Comparison of ENCODE assay signal across 20 cellular contexts in genomic region chr5:154776167-154776566, GRCh38. TPM values are rescaled to one million over a fixed set of nuclear protein-coding genes. Genes with fewer than 3 reads are reported as not detected.
DNase-seq lines count a peak whose midpoint lies in the region; ATAC-seq and TF ChIP-seq lines count a peak whose summit lies in the region.
"Had no signal": no experiment of that assay in that cellular context is flagged by ENCODE, and none has a peak within 500 bp of the region (broad histone marks: within the 10 kb centered on the region; RNA-seq: fewer than 3 reads in every experiment).

No MANE protein-coding gene starts in this region.

- no peak overlapping the region for H3K27ac ChIP-seq in CD4-positive, alpha-beta memory T cell (ENCODE audit: low read depth, low read length)
- no peak overlapping the region for H3K27ac ChIP-seq in right lobe of liver
- H3K27ac ChIP-seq: 22Rv1; BLaER1 treated with 17β-estradiol and CSF1 and Interleukin-3, amounts not matched to agents 10 nM and 100 nM; VCaP had no signal

- no peak for TF ChIP-seq POLR2A in right lobe of liver (IDR thresholded peaks at IDR 0.05)

- no peak overlapping the region for H3K4me3 Mint-ChIP-seq in CD4-positive, alpha-beta memory T cell
- H3K4me3 Mint-ChIP-seq in activated naive CD8-positive, alpha-beta T cell treated with anti-CD3 and anti-CD28 coated beads, Interleukin-2, amount 50 U/mL, for 24 hours = no peak overlapping the region
- H3K4me3 Mint-ChIP-seq: stimulated activated naive CD8-positive, alpha-beta T cell treated with anti-CD3 and anti-CD28 coated beads, Interleukin-15, Interleukin-2, amounts not matched to agents 100 ng/mL and 50 ng/mL, for 24 hours had no signal

- no peak overlapping the region for H3K4me3 ChIP-seq in CD4-positive, alpha-beta memory T cell (ENCODE audit: low read length in 2 of 2)
- no peak overlapping the region for H3K4me3 ChIP-seq in right lobe of liver
- H3K4me3 ChIP-seq: BLaER1 treated with 17β-estradiol and CSF1 and Interleukin-3, amounts not matched to agents 10 nM and 100 nM; body of pancreas had no signal

- no peak for TF ChIP-seq CTCF in right lobe of liver (IDR thresholded peaks at IDR 0.05)

- H3K4me1 Mint-ChIP-seq in CD4-positive, alpha-beta memory T cell = peaks cover 38 to 77% (median 56%) of the 10 kb centered on the region in 4 donors
- peaks cover 58% of the 10 kb centered on the region for H3K4me1 Mint-ChIP-seq in activated naive CD8-positive, alpha-beta T cell treated with anti-CD3 and anti-CD28 coated beads, Interleukin-2, amount 50 U/mL, for 24 hours

- H3K9me3 Mint-ChIP-seq in CD4-positive, alpha-beta memory T cell = no peaks in the 10 kb centered on the region
- H3K9me3 Mint-ChIP-seq in activated naive CD8-positive, alpha-beta T cell treated with anti-CD3 and anti-CD28 coated beads, Interleukin-2, amount 50 U/mL, for 24 hours = no peaks in the 10 kb centered on the region
- H3K9me3 Mint-ChIP-seq: stimulated activated naive CD8-positive, alpha-beta T cell treated with anti-CD3 and anti-CD28 coated beads, Interleukin-15, Interleukin-2, amounts not matched to agents 100 ng/mL and 50 ng/mL, for 24 hours had no signal

- peaks cover 82% of the 10 kb centered on the region for H3K4me1 ChIP-seq in CD4-positive, alpha-beta memory T cell (ENCODE audit: insufficient read depth, low read length)
- H3K4me1 ChIP-seq in right lobe of liver = peaks cover 0 to 28% (median 9%) of the 10 kb centered on the region in 4 donors

- peaks cover 2 to 4% of the 10 kb centered on the region in 2 donors for H3K36me3 Mint-ChIP-seq in CD4-positive, alpha-beta memory T cell
- H3K36me3 Mint-ChIP-seq in activated naive CD8-positive, alpha-beta T cell treated with anti-CD3 and anti-CD28 coated beads, Interleukin-2, amount 50 U/mL, for 24 hours (ENCODE audit: low read depth) = peaks cover 9% of the 10 kb centered on the region

- H3K9me3 ChIP-seq in CD4-positive, alpha-beta memory T cell (ENCODE audit: control insufficient read depth in 1 of 2, low read length in 2 of 2) = no peaks in the 10 kb centered on the region
- no peaks in the 10 kb centered on the region for H3K9me3 ChIP-seq in right lobe of liver
- H3K9me3 ChIP-seq: BLaER1 treated with 17β-estradiol and CSF1 and Interleukin-3, amounts not matched to agents 10 nM and 100 nM; body of pancreas had no signal

- no peaks in the 10 kb centered on the region for H3K27me3 Mint-ChIP-seq in CD4-positive, alpha-beta memory T cell
- no peaks in the 10 kb centered on the region for H3K27me3 Mint-ChIP-seq in activated naive CD8-positive, alpha-beta T cell treated with anti-CD3 and anti-CD28 coated beads, Interleukin-2, amount 50 U/mL, for 24 hours
- H3K27me3 Mint-ChIP-seq: stimulated activated naive CD8-positive, alpha-beta T cell treated with anti-CD3 and anti-CD28 coated beads, Interleukin-15, Interleukin-2, amounts not matched to agents 100 ng/mL and 50 ng/mL, for 24 hours had no signal

- ATAC-seq in activated naive CD8-positive, alpha-beta T cell treated with anti-CD3 and anti-CD28 coated beads, Interleukin-2, amount 50 U/mL, for 24 hours = peak; percentile 24
- peak in 3 of 4 donors; percentile 18 to 47 (median 42) for ATAC-seq in right lobe of liver
- ATAC-seq: body of pancreas had no signal

- CTCF ChIA-PET in CD4-positive, alpha-beta memory T cell (lab: Charles Lee; ENCODE audit: partially characterized antibody) = interaction anchor here (0.6 kb wide), 1 partner anchor 9 kb away, joined by 3 read pairs; no protein-coding TSS in a partner anchor

- no peaks in the 10 kb centered on the region for H3K36me3 ChIP-seq in CD4-positive, alpha-beta memory T cell (ENCODE audit: insufficient read depth, low read length)
- H3K36me3 ChIP-seq in right lobe of liver = no peaks in the 10 kb centered on the region

- DNase-seq in DMS79 treated with DMSO at 0.1 percent for 48 hours (lab: John Stamatoyannopoulos, UW) (peak; percentile 33), DMS79 (lab: John Stamatoyannopoulos, UW) (no peak), right lobe of liver (no peak), NCI-H524 treated with DMSO at 0.1 percent for 48 hours (lab: John Stamatoyannopoulos, UW) (no peak), NCI-H2227 (lab: John Stamatoyannopoulos, UW; ENCODE audit: unreplicated experiment) (no peak)
- no peak for DNase-seq in CD4-positive, alpha-beta memory T cell
- DNase-seq in activated naive CD8-positive, alpha-beta T cell treated with anti-CD3 and anti-CD28 coated beads, Interleukin-2, amount 50 U/mL, for 24 hours = no peak
- DNase-seq in stimulated activated CD8-positive, alpha-beta memory T cell treated with anti-CD3 and anti-CD28 coated beads, Interleukin-4, amount 100 ng/mL, for 48 hours = no peak
- DNase-seq: activated naive CD4-positive, alpha-beta T cell treated with Interleukin-2 at 50 U/mL for 16 hours; body of pancreas; DMS53; HCEC 1CT; islet precursor cell; mesenchymal stem cell; NCI-H1105; NCI-H2171 treated with DMSO at 0.1 percent for 48 hours had no signal

- intact Hi-C loops in CD4-positive, alpha-beta memory T cell (cut with micrococcal nuclease) = no loop called here
- intact Hi-C loops in right lobe of liver (cut with DNase I) = no loop called here

- WGBS in right lobe of liver (ENCODE audit: insufficient coverage, low coverage, low lambda C conversion rate, missing lambda C conversion rate) = 83% methylated on average over 1 of the region's 1 CpG

- H3K27ac Mint-ChIP-seq in CD4-positive, alpha-beta memory T cell = peak overlapping the region in 5 of 7 donors; percentile 1 to 87 (median 69)
- H3K27ac Mint-ChIP-seq in activated naive CD8-positive, alpha-beta T cell treated with anti-CD3 and anti-CD28 coated beads, Interleukin-2, amount 50 U/mL, for 24 hours = no peak overlapping the region
- H3K27ac Mint-ChIP-seq: stimulated activated naive CD8-positive, alpha-beta T cell treated with anti-CD3 and anti-CD28 coated beads, Interleukin-15, Interleukin-2, amounts not matched to agents 100 ng/mL and 50 ng/mL, for 24 hours had no signal

- H3K27me3 ChIP-seq in CD4-positive, alpha-beta memory T cell (ENCODE audit: insufficient read depth, low read length) = no peaks in the 10 kb centered on the region
- H3K27me3 ChIP-seq in right lobe of liver = no peaks in the 10 kb centered on the region
- H3K27me3 ChIP-seq: BLaER1 treated with 17β-estradiol and CSF1 and Interleukin-3, amounts not matched to agents 10 nM and 100 nM; body of pancreas had no signal

- POLR2A ChIA-PET in CD4-positive, alpha-beta memory T cell (lab: Charles Lee; ENCODE audit: partially characterized antibody) = no interaction called here

RNA-seq across cellular contexts. Expression of gene LARP1, which starts 21.0 kb away (rescaled TPM):
- total RNA-seq in CD4-positive, alpha-beta memory T cell = 100 to 1,000 TPM; 152 to 159 TPM
- 10 to 100 TPM in 1 of 2 donors, 1 to 10 TPM in 1; 6.0 to 28.8 TPM for polyA plus RNA-seq in CD4-positive, alpha-beta memory T cell
- 10 to 100 TPM; 58.2 to 85.7 (median 73.0) TPM for total RNA-seq in right lobe of liver
